Comparison of ENCODE assay signal across 26 cellular contexts in genomic region chr11:122937978-122938377, GRCh38. TPM values are rescaled to one million over a fixed set of nuclear protein-coding genes. Genes with fewer than 3 reads are reported as not detected.
"Had no signal": no experiment of that assay in that cellular context is flagged by ENCODE, and none has a peak within 500 bp of the region (broad histone marks: within the 10 kb centered on the region; RNA-seq: fewer than 3 reads in every experiment).

No MANE protein-coding gene starts in this region.

- H3K27me3 Mint-ChIP-seq: IgD-negative memory B cell had no signal

- H3K27ac Mint-ChIP-seq: IgD-negative memory B cell had no signal

- H3K4me1 Mint-ChIP-seq: IgD-negative memory B cell had no signal

- ATAC-seq: K562, Right ventricle myocardium inferior, SK-N-SH treated with all-trans-retinoic acid at 6 μM for 48 hours had no signal

- H3K4me3 Mint-ChIP-seq: IgD-negative memory B cell had no signal

- DNase-seq: Kasumi-1, MM.1S, NCI-H1092, NCI-H1105 treated with DMSO at 0.1 percent for 48 hours, NCI-H1417 treated with DMSO at 0.1 percent for 48 hours, NCI-H146, NCI-H1694 treated with DMSO at 0.1 percent for 48 hours, NCI-H1930, NCI-H2081, NCI-H2107, NCI-H2227 treated with DMSO at 0.1 percent for 48 hours, NCI-H524, NCI-H526 treated with DMSO at 0.1 percent for 48 hours, NCI-H748 treated with DMSO at 0.1 percent for 48 hours, PC-9, Peyer's patch, SHP77 treated with DMSO at 0.1 percent for 48 hours, SJCRH30 had no signal

RNA-seq across cellular contexts. Expression of gene BSX, which starts 43.7 kb away (rescaled TPM):
- total RNA-seq: K562, M059J, NCI-H460, OCI-LY7, PC-9, Peyer's patch, Right ventricle myocardium inferior, RPMI7951, SJCRH30 had no signal

RNA-seq across cellular contexts. Expression of gene JHY, which starts 55.4 kb away (rescaled TPM):
- total RNA-seq: K562, OCI-LY7, SJCRH30 had no signal
